In genomic region chr11:11845066-11845465, GRCh38 we compare ENCODE assay signal across 10 cellular contexts. TPM values are rescaled to one million over a fixed set of nuclear protein-coding genes. Genes with fewer than 3 reads are reported as not detected.
A peak's percentile ranks its signal among the peaks of the same experiment; 100 is the strongest.
DNase-seq lines count a peak whose midpoint lies in the region; ATAC-seq, FAIRE-seq and TF ChIP-seq lines count a peak whose summit lies in the region.
"Had no signal": no experiment of that assay in that cellular context is flagged by ENCODE, and none has a peak within 500 bp of the region (broad histone marks: within the 10 kb centered on the region; RNA-seq: fewer than 3 reads in every experiment).

No MANE protein-coding gene starts in this region.

- TF ChIP-seq EP300 in upper lobe of left lung (IDR thresholded peaks at IDR 0.05): no peak

- peaks cover 24% of the 10 kb centered on the region for H3K4me1 Mint-ChIP-seq in activated naive CD4-positive, alpha-beta T cell treated with anti-CD3 and anti-CD28 coated beads, Interleukin-2, amount 10 ng/mL, durations not matched to agents 7 days and 5 days

- no TSS peak for BruUV-seq in PC-9 (replicated peaks; lab: Mats Ljungman, UMichigan)

- FAIRE-seq in keratinocyte (lab: Jason Lieb, UNC): peak; percentile 26

- H4K20me1 ChIP-seq in PC-9 (ENCODE audit: insufficient read depth) (no peaks in the 10 kb centered on the region), keratinocyte (ENCODE audit: control insufficient read depth, extremely low read depth, insufficient read depth, low read length) (peaks cover 9% of the 10 kb centered on the region)

- peak overlapping the region; percentile 28 for H3K27ac Mint-ChIP-seq in activated naive CD4-positive, alpha-beta T cell treated with anti-CD3 and anti-CD28 coated beads, Interleukin-2, amount 10 ng/mL, durations not matched to agents 7 days and 5 days
- H3K27ac Mint-ChIP-seq: activated naive CD8-positive, alpha-beta T cell; CD4-positive, alpha-beta T cell had no signal

- POLR2A ChIA-PET in PC-9 (lab: Charles Lee; ENCODE audit: unreplicated experiment): interaction anchor here (0.6 kb wide), 1 partner anchor 994 kb away, joined by 26 read pairs; no protein-coding TSS in a partner anchor

- peaks cover 7% of the 10 kb centered on the region for H3K36me3 Mint-ChIP-seq in activated naive CD4-positive, alpha-beta T cell treated with anti-CD3 and anti-CD28 coated beads, Interleukin-2, amount 10 ng/mL, durations not matched to agents 7 days and 5 days
- H3K36me3 Mint-ChIP-seq: activated naive CD8-positive, alpha-beta T cell had no signal

- TF ChIP-seq POLR2A in upper lobe of left lung (IDR thresholded peaks at IDR 0.05): no peak

- H3K4me1 ChIP-seq in PC-9 (replicated peaks; ENCODE audit: insufficient read depth) (peaks cover 48% of the 10 kb centered on the region), keratinocyte (ENCODE audit: control insufficient read depth, extremely low read depth, insufficient read depth, low read length) (peaks cover 39% of the 10 kb centered on the region), upper lobe of left lung (peaks cover 51 to 71% (median 62%) of the 10 kb centered on the region in 4 donors)

- no peak for DNase-seq in activated naive CD4-positive, alpha-beta T cell treated with anti-CD3 and anti-CD28 coated beads, Interleukin-2, amount 10 ng/mL, durations not matched to agents 7 days and 5 days
- DNase-seq in activated naive CD4-positive, alpha-beta T cell treated with anti-CD3 and anti-CD28 coated beads, Interleukin-2, amount 50 U/mL, for 16 hours: no peak
- DNase-seq in PC-9 (peak; percentile 16 to 89), keratinocyte (ENCODE audit: low read depth, low spot score) (no peak), upper lobe of left lung (no peak), pons (ENCODE audit: low spot score) (no peak), COLO668 (lab: John Stamatoyannopoulos, UW; ENCODE audit: unreplicated experiment) (no peak)
- DNase-seq: CD4-positive, alpha-beta T cell had no signal

- intact Hi-C loops in PC-9 (cut with micrococcal nuclease; ENCODE audit: unreplicated experiment): loop anchor here (10.0 kb wide), 1 partner anchor 440 kb away; no protein-coding TSS in a partner anchor

- ATAC-seq in upper lobe of left lung (ENCODE audit: low FRiP score in 2 of 2): no peak
- no peak for ATAC-seq in GM19452 (IDR thresholded peaks at IDR 0.05; ENCODE audit: unreplicated experiment)

- H3K36me3 ChIP-seq in PC-9 (ENCODE audit: low read depth): no peaks in the 10 kb centered on the region
- no peaks in the 10 kb centered on the region for H3K36me3 ChIP-seq in keratinocyte (ENCODE audit: control insufficient read depth in 2 of 2, extremely low read depth in 1 of 2, insufficient read depth in 2 of 2, low read length in 2 of 2)
- H3K36me3 ChIP-seq in upper lobe of left lung: no peaks in the 10 kb centered on the region

- H3K27me3 ChIP-seq in PC-9 (ENCODE audit: insufficient read depth, low read depth) (no peaks in the 10 kb centered on the region), keratinocyte (ENCODE audit: control insufficient read depth, extremely low read depth, insufficient read depth, low read length) (no peaks in the 10 kb centered on the region), upper lobe of left lung (no peaks in the 10 kb centered on the region)

- H3F3A ChIP-seq in PC-9 (ENCODE audit: insufficient read depth, low read depth): peaks cover 27% of the 10 kb centered on the region; the same call in 1 of the 2 replicates

- peak overlapping the region; percentile 76 for H3K27ac ChIP-seq in PC-9
- H3K27ac ChIP-seq in keratinocyte (ENCODE audit: control insufficient read depth, insufficient read depth, low read length): peak overlapping the region; percentile 57
- H3K27ac ChIP-seq in upper lobe of left lung: peak overlapping the region; percentile 95 to 100 (median 98)

- no peak overlapping the region for H3K9ac ChIP-seq in keratinocyte (ENCODE audit: control insufficient read depth, extremely low read depth, insufficient read depth, low read length)

- H3K9me2 ChIP-seq in PC-9 (ENCODE audit: insufficient read depth): no peaks in the 10 kb centered on the region

- H3K27me3 Mint-ChIP-seq in activated naive CD4-positive, alpha-beta T cell treated with anti-CD3 and anti-CD28 coated beads, Interleukin-2, amount 10 ng/mL, durations not matched to agents 7 days and 5 days: peaks cover 3% of the 10 kb centered on the region
- H3K27me3 Mint-ChIP-seq: activated naive CD8-positive, alpha-beta T cell; CD4-positive, alpha-beta T cell had no signal

- no peaks in the 10 kb centered on the region for H3K9me3 Mint-ChIP-seq in activated naive CD4-positive, alpha-beta T cell treated with anti-CD3 and anti-CD28 coated beads, Interleukin-2, amount 10 ng/mL, durations not matched to agents 7 days and 5 days
- H3K9me3 Mint-ChIP-seq: CD4-positive, alpha-beta T cell had no signal

- H3K9me1 ChIP-seq in keratinocyte (ENCODE audit: control insufficient read depth, extremely low read depth, insufficient read depth, low read length): no peaks in the 10 kb centered on the region

- peak overlapping the region; percentile 97 for H3K4me2 ChIP-seq in PC-9
- H3K4me2 ChIP-seq in keratinocyte (ENCODE audit: control insufficient read depth, extremely low read depth, insufficient read depth, low read depth, low read length): peak overlapping the region; percentile 87

- peak overlapping the region; percentile 93; the same call in 1 of the 2 replicates for H3K4me3 ChIP-seq in PC-9
- peak overlapping the region in 2 of 3 experiments; percentile 41 to 89 for H3K4me3 ChIP-seq in keratinocyte (ENCODE audit: control insufficient read depth in 2 of 3, extremely low read depth in 1 of 3, insufficient read depth in 2 of 3, low read depth in 1 of 3, low read length in 3 of 3)
- no peak overlapping the region for H3K4me3 ChIP-seq in upper lobe of left lung

- H3K9me3 ChIP-seq in PC-9 (ENCODE audit: insufficient read depth, low read depth) (no peaks in the 10 kb centered on the region), keratinocyte (ENCODE audit: control insufficient read depth, low read depth, low read length) (no peaks in the 10 kb centered on the region), upper lobe of left lung (no peaks in the 10 kb centered on the region)

- CTCF ChIA-PET in activated naive CD4-positive, alpha-beta T cell treated with anti-CD3 and anti-CD28 coated beads, Interleukin-2, amount 10 ng/mL, durations not matched to agents 7 days and 5 days (lab: Charles Lee): interaction anchor here (1.0 to 1.6 kb wide), 2 partner anchors 9 to 46 kb away, joined by 3 to 5 read pairs; no protein-coding TSS in a partner anchor
- CTCF ChIA-PET in PC-9 (lab: Charles Lee): no interaction called here

- no peak overlapping the region for H2AFZ ChIP-seq in PC-9
- H2AFZ ChIP-seq in keratinocyte (ENCODE audit: control insufficient read depth, low read length): no peak overlapping the region

- dilution Hi-C loops in keratinocyte (cut with MboI; ENCODE audit: extremely low pct_ligation_motif_present, low sequenced_read_pairs): no loop called here

- TF ChIP-seq CTCF in PC-9 (conservative IDR thresholded peaks at IDR 0.05) (no peak), keratinocyte (optimal IDR thresholded peaks at IDR 0.05 in 1 of 3, IDR thresholded peaks at IDR 0.05 in 1 of 3, conservative IDR thresholded peaks at IDR 0.05 in 1 of 3; ENCODE audit: extremely low read depth in 1 of 3, insufficient read depth in 2 of 3, low read length in 3 of 3) (no peak), upper lobe of left lung (IDR thresholded peaks at IDR 0.05) (no peak)

- H3K79me2 ChIP-seq in PC-9 (ENCODE audit: low read depth): peaks cover 82% of the 10 kb centered on the region
- H3K79me2 ChIP-seq in keratinocyte (ENCODE audit: control insufficient read depth, insufficient read depth, low read length): peaks cover 80% of the 10 kb centered on the region

- H3K4me3 Mint-ChIP-seq in activated naive CD4-positive, alpha-beta T cell treated with anti-CD3 and anti-CD28 coated beads, Interleukin-2, amount 10 ng/mL, durations not matched to agents 7 days and 5 days: no peak overlapping the region
- H3K4me3 Mint-ChIP-seq: activated naive CD8-positive, alpha-beta T cell; CD4-positive, alpha-beta T cell had no signal

RNA-seq across cellular contexts. Expression of gene USP47, which starts 3.3 kb away (rescaled TPM):
- total RNA-seq in PC-9 (2021) (22.4 and 24.2 TPM in 2 replicates), upper lobe of left lung (100 to 1,000 TPM in 2 of 6 donors, 10 to 100 TPM in 4; 32.4 to 132 (median 79.0) TPM)
- 13.4 to 22.4 TPM (median 14.2 TPM) in 3 replicates for polyA plus RNA-seq in keratinocyte
- polyA plus RNA-seq in keratinocyte (2011; ENCODE audit: low read depth): 107 TPM
- 8.1 and 13.8 TPM in 2 replicates for polyA plus RNA-seq in keratinocyte (2011; cell fraction: cytosol; rRNA removed)
- 25.8 and 29.9 TPM in 2 replicates for polyA plus RNA-seq in keratinocyte (2011; cell fraction: nucleus; rRNA removed)
- 19.8 and 33.1 TPM in 2 replicates for polyA plus RNA-seq in keratinocyte (2012; ENCODE audit: low replicate concordance)
- polyA minus RNA-seq in keratinocyte: 3.3 to 44.5 TPM (median 20.2 TPM) in 3 replicates
- 12.3 TPM for polyA minus RNA-seq in keratinocyte (2011; cell fraction: cytosol; rRNA and poly(A)+ RNA removed)
- 27.2 and 57.8 TPM in 2 replicates for polyA minus RNA-seq in keratinocyte (2011; cell fraction: nucleus; rRNA and poly(A)+ RNA removed)

Comparison
In these comparisons a context has a peak if more than half of its experiments do, and no peak if none do; other contexts are left out.
1. DNase-seq: peak in PC-9 (2 of 2); none in activated naive CD4-positive, alpha-beta T cell treated with anti-CD3 and anti-CD28 coated beads, Interleukin-2, amount 10 ng/mL, durations not matched to agents 7 days and 5 days (single experiment), activated naive CD4-positive, alpha-beta T cell treated with anti-CD3 and anti-CD28 coated beads, Interleukin-2, amount 50 U/mL, for 16 hours (single experiment), keratinocyte (single experiment), upper lobe of left lung (0 of 2), pons (single experiment) and COLO668 (single experiment).
2. H3K4me3 ChIP-seq: peak in PC-9 (single experiment) and keratinocyte (2 of 3); none in upper lobe of left lung (0 of 4).
3. Peak in every context shown above with its lines, with median percentiles within 50 percentile points of each other: H3K27ac ChIP-seq.